11 cellular contexts compared by ENCODE assay signal in genomic region chr2:238848941-238849853, GRCh38. TPM values are rescaled to one million over a fixed set of nuclear protein-coding genes. Genes with fewer than 3 reads are reported as not detected.
DNase-seq lines count a peak whose midpoint lies in the region; ATAC-seq and TF ChIP-seq lines count a peak whose summit lies in the region.
"Had no signal": no experiment of that assay in that cellular context is flagged by ENCODE, and none has a peak within 500 bp of the region (broad histone marks: within the 10 kb centered on the region; RNA-seq: fewer than 3 reads in every experiment).

No MANE protein-coding gene starts in this region.

- POLR2A ChIA-PET in MCF 10A (lab: Yijun Ruan, JAX): interaction anchor here (0.7 to 5.7 kb wide), 19 partner anchors 8 to 563 kb away, joined by 3 to 54 read pairs (median 4); no protein-coding TSS in a partner anchor

- BruUV-seq in MCF 10A (replicated peaks; lab: Mats Ljungman, UMichigan): no TSS peak

- peaks cover 7% of the 10 kb centered on the region for H3K36me3 Mint-ChIP-seq in MCF 10A (ENCODE audit: insufficient read depth, unreplicated experiment)
- H3K36me3 Mint-ChIP-seq: natural killer cell had no signal

- H3K27ac Mint-ChIP-seq in MCF 10A (ENCODE audit: low read depth, unreplicated experiment): peak overlapping the region; percentile 49
- H3K27ac Mint-ChIP-seq: natural killer cell had no signal

- H3K9me3 Mint-ChIP-seq in MCF 10A (ENCODE audit: unreplicated experiment): no peaks in the 10 kb centered on the region
- H3K9me3 Mint-ChIP-seq: natural killer cell had no signal

- H3K27me3 Mint-ChIP-seq in MCF 10A (ENCODE audit: insufficient read depth, unreplicated experiment): no peaks in the 10 kb centered on the region

- H3K4me3 ChIP-seq in H7 (ENCODE audit: insufficient read depth, low read depth, low read length) (peak overlapping the region; percentile 67), iPS-18c (ENCODE audit: insufficient read depth, low read depth, low read length) (peak overlapping the region; percentile 44), skeletal muscle cell (ENCODE audit: low read depth, low read length) (peak overlapping the region; percentile 83)

- no peaks in the 10 kb centered on the region for H3K9me3 ChIP-seq in iPS-18c (ENCODE audit: control insufficient read depth, insufficient read depth, low read length)

- H3K4me1 Mint-ChIP-seq in MCF 10A (ENCODE audit: insufficient read depth, unreplicated experiment): peaks cover 13% of the 10 kb centered on the region
- H3K4me1 Mint-ChIP-seq: natural killer cell had no signal

- CTCF ChIA-PET in MCF 10A (lab: Yijun Ruan, JAX): interaction anchor here (0.6 to 1.7 kb wide), 8 partner anchors 9 to 1168 kb away, joined by 3 to 5 read pairs (median 4); no protein-coding TSS in a partner anchor

- DNase-seq in H7 (peak; percentile 77), MCF 10A (ENCODE audit: unreplicated experiment) (peak; percentile 34), skeletal muscle cell (ENCODE audit: low read depth) (no peak)
- DNase-seq in activated CD4-positive, alpha-beta T cell treated with anti-CD3 and anti-CD28 coated beads for 4 hours: no peak
- no peak for DNase-seq in activated CD4-positive, alpha-beta T cell treated with anti-CD3 and anti-CD28 coated beads for 48 hours
- DNase-seq: activated CD4-positive, CD25-positive, alpha-beta regulatory T cell treated with anti-CD3 and anti-CD28 coated beads, Interleukin-2, amount 50 U/mL, for 72 hours; DND-41; natural killer cell had no signal

- H3K36me3 ChIP-seq in H7 (replicated peaks; ENCODE audit: control insufficient read depth, insufficient read depth, low read length): no peaks in the 10 kb centered on the region

- intact Hi-C loops in MCF 10A (cut with micrococcal nuclease): loop anchor here (2.0 kb wide), 2 partner anchors 100 to 128 kb away; no protein-coding TSS in a partner anchor

- ATAC-seq in HG02798 (IDR thresholded peaks at IDR 0.05; ENCODE audit: poor library complexity, unreplicated experiment) (no peak), GM21529 (IDR thresholded peaks at IDR 0.05; ENCODE audit: unreplicated experiment) (no peak)
- ATAC-seq: natural killer cell had no signal

- peaks cover 59% of the 10 kb centered on the region for H3K27me3 ChIP-seq in H7 (ENCODE audit: control insufficient read depth, insufficient read depth, low read length)

- no peak for TF ChIP-seq CTCF in MCF 10A (IDR thresholded peaks at IDR 0.05; ENCODE audit: unreplicated experiment)

- peak overlapping the region; percentile 89 for H3K4me3 Mint-ChIP-seq in MCF 10A (ENCODE audit: unreplicated experiment)
- H3K4me3 Mint-ChIP-seq: natural killer cell had no signal

RNA-seq across cellular contexts. Expression of gene TWIST2, which starts 1.3 kb away (rescaled TPM):
- total RNA-seq in H7 (2014; rRNA removed; shearing (Covaris generic)): 7.1 and 8.1 TPM in 2 replicates
- 30.2 and 31.6 TPM in 2 replicates for total RNA-seq in MCF 10A (2022)
- total RNA-seq: natural killer cell had no signal

Comparison
In these comparisons a context has a peak if more than half of its experiments do, and no peak if none do; other contexts are left out.
1. DNase-seq: peak in H7 (single experiment) and MCF 10A (single experiment); none in skeletal muscle cell (single experiment), activated CD4-positive, alpha-beta T cell treated with anti-CD3 and anti-CD28 coated beads for 4 hours (0 of 2) and activated CD4-positive, alpha-beta T cell treated with anti-CD3 and anti-CD28 coated beads for 48 hours (single experiment).
2. Peak in every context shown above with its lines, with median percentiles within 50 percentile points of each other: H3K4me3 ChIP-seq.